ENCODE assay signal across 11 cellular contexts in the genomic region with DNA sequence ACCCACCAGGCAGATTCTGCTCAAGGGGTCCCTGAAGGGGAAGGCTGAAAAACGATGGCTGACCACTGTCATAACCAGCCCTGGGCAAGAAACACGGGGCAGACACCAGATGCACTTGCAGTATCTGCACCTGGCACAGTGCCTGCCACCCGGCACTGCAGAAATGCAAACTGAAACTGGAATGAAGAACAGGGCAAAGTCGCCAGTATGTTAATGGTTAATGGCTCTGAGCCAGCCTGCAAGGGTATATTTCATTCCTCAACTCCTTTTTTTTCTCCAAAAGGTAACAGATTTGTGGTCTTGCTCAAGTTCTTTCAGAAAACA. TPM values are rescaled to one million over a fixed set of nuclear protein-coding genes. Genes with fewer than 3 reads are reported as not detected.
DNase-seq lines count a peak whose midpoint lies in the region; ATAC-seq and TF ChIP-seq lines count a peak whose summit lies in the region.
"Had no signal": no experiment of that assay in that cellular context is flagged by ENCODE, and none has a peak within 500 bp of the region (broad histone marks: within the 10 kb centered on the region; RNA-seq: fewer than 3 reads in every experiment).

No MANE protein-coding gene starts in this region.

- H2AFZ ChIP-seq in PC-3 (ENCODE audit: low read length) (peak overlapping the region; percentile 73), smooth muscle cell (ENCODE audit: low read depth) (no peak overlapping the region)

- BruUV-seq in PC-3 (replicated peaks; lab: Mats Ljungman, UMichigan) = no TSS peak

- H3K27ac ChIP-seq in PC-3 (ENCODE audit: low read length) = peak overlapping the region; percentile 42
- H3K27ac ChIP-seq in smooth muscle cell (ENCODE audit: low read depth) = no peak overlapping the region

- H3K4me1 ChIP-seq in PC-3 (ENCODE audit: insufficient read depth, low read length) (peaks cover 12% of the 10 kb centered on the region), smooth muscle cell (ENCODE audit: low read depth) (no peaks in the 10 kb centered on the region)

- POLR2A ChIA-PET in PC-3 (lab: Charles Lee; ENCODE audit: unreplicated experiment) = interaction anchor here (0.6 kb wide), 1 partner anchor 239 kb away, joined by 3 read pairs; no protein-coding TSS in a partner anchor

- CTCF ChIA-PET in PC-3 (lab: Charles Lee) = no interaction called here

- peak overlapping the region; percentile 77 for H3K4me2 ChIP-seq in PC-3 (ENCODE audit: low read length)
- H3K4me2 ChIP-seq in smooth muscle cell = no peak overlapping the region

- intact Hi-C loops in PC-3 (cut with micrococcal nuclease) = no loop called here

- H3K9ac ChIP-seq in PC-3 (ENCODE audit: low read length) (peak overlapping the region; percentile 28), smooth muscle cell (ENCODE audit: low read depth) (no peak overlapping the region)

- ATAC-seq in HG02678 (IDR thresholded peaks at IDR 0.05; ENCODE audit: unreplicated experiment) (peak; percentile 60), PC-3 (peak; percentile 9; the same call in 1 of the 2 replicates), left lobe of liver (peak; percentile 24), GM19035 (IDR thresholded peaks at IDR 0.05; ENCODE audit: unreplicated experiment) (no peak), GM21717 (IDR thresholded peaks at IDR 0.05; ENCODE audit: unreplicated experiment) (no peak)
- ATAC-seq: CD8-positive, alpha-beta T cell; stimulated activated naive CD8-positive, alpha-beta T cell treated with anti-CD3 and anti-CD28 coated beads, Interleukin-15, amount 100 ng/mL, for 72 hours had no signal

- H3F3A ChIP-seq in PC-3 (ENCODE audit: low read length, unreplicated experiment) = no peaks in the 10 kb centered on the region
- H3F3A ChIP-seq in smooth muscle cell (ENCODE audit: low read depth) = no peaks in the 10 kb centered on the region

- peak overlapping the region; percentile 56 for H3K4me3 ChIP-seq in PC-3 (ENCODE audit: low read length)
- H3K4me3 ChIP-seq in smooth muscle cell = no peak overlapping the region

- H3K9me2 ChIP-seq in PC-3 (replicated peaks; ENCODE audit: low read length) = no peaks in the 10 kb centered on the region

- peaks cover 8% of the 10 kb centered on the region for H3K36me3 ChIP-seq in PC-3 (ENCODE audit: low read depth, low read length)
- no peaks in the 10 kb centered on the region for H3K36me3 ChIP-seq in smooth muscle cell (ENCODE audit: low read depth)

- TF ChIP-seq CTCF in PC-3 (conservative IDR thresholded peaks at IDR 0.05; ENCODE audit: low read depth, low read length) (no peak), smooth muscle cell (IDR thresholded peaks at IDR 0.05; ENCODE audit: borderline replicate concordance, insufficient read depth, poor library complexity, severe bottlenecking) (no peak)

- H3K79me2 ChIP-seq in PC-3 (ENCODE audit: low read length) (no peaks in the 10 kb centered on the region), smooth muscle cell (ENCODE audit: low read depth) (no peaks in the 10 kb centered on the region)

- 91% methylated on average over 4 of the region's 4 CpGs for WGBS in smooth muscle cell (ENCODE audit: low lambda C conversion rate)

- DNase-seq in DMS53 (lab: John Stamatoyannopoulos, UW) (peak; percentile 84), PC-3 (peak; percentile 45), left lobe of liver (ENCODE audit: low spot score) (no peak), smooth muscle cell (lab: John Stamatoyannopoulos, UW; ENCODE audit: unreplicated experiment) (no peak), GM19240 (ENCODE audit: insufficient read length, low spot score) (no peak)
- DNase-seq: CD8-positive, alpha-beta T cell; effector memory CD4-positive, alpha-beta T cell; stimulated activated naive CD8-positive, alpha-beta T cell treated with anti-CD3 and anti-CD28 coated beads, Interleukin-15, amount 100 ng/mL, for 72 hours had no signal

- H3K27me3 ChIP-seq in PC-3 (ENCODE audit: low read length) = no peaks in the 10 kb centered on the region
- H3K27me3 ChIP-seq in smooth muscle cell (ENCODE audit: low read depth) = no peaks in the 10 kb centered on the region

- no peaks in the 10 kb centered on the region for H4K20me1 ChIP-seq in PC-3 (ENCODE audit: low read length)
- H4K20me1 ChIP-seq in smooth muscle cell (ENCODE audit: low read depth) = peaks cover 22% of the 10 kb centered on the region

- H3K9me3 ChIP-seq in PC-3 (ENCODE audit: low read length) (no peaks in the 10 kb centered on the region), smooth muscle cell (replicated peaks; ENCODE audit: low read depth) (no peaks in the 10 kb centered on the region)

RNA-seq across cellular contexts. Expression of a gene that starts 31.6 kb away (rescaled TPM):
- total RNA-seq in PC-3 (2014; rRNA removed) (58.8 and 68.9 TPM in 2 replicates), left lobe of liver (32.3 TPM), smooth muscle cell (32.9 and 37.5 TPM in 2 replicates)
- polyA plus RNA-seq in smooth muscle cell = 30.1 and 33.5 TPM in 2 replicates

Comparison
In these comparisons a context has a peak if more than half of its experiments do, and no peak if none do; other contexts are left out.
1. DNase-seq: peak in DMS53 (single experiment) and PC-3 (single experiment); none in left lobe of liver (single experiment), smooth muscle cell (single experiment) and GM19240 (single experiment).
2. ATAC-seq: peak in HG02678 (single experiment), PC-3 (single experiment) and left lobe of liver (single experiment); none in GM19035 (single experiment) and GM21717 (single experiment).